In genomic region chr7:139654270-139655181, GRCh38 we compare ENCODE assay signal across 20 cellular contexts.
DNase-seq lines count a peak whose midpoint lies in the region; ATAC-seq and TF ChIP-seq lines count a peak whose summit lies in the region.
"Had no signal": no experiment of that assay in that cellular context is flagged by ENCODE, and none has a peak within 500 bp of the region (broad histone marks: within the 10 kb centered on the region; RNA-seq: fewer than 3 reads in every experiment).

No MANE protein-coding gene starts in this region.

- no peak overlapping the region for H3K4me2 ChIP-seq in osteoblast (ENCODE audit: insufficient read depth, low read length)

- peaks cover 11% of the 10 kb centered on the region for H4K20me1 ChIP-seq in osteoblast (ENCODE audit: insufficient read depth, low read length)

- peak overlapping the region; percentile 51 for H3K27ac Mint-ChIP-seq in T-helper 17 cell

- H3K4me3 ChIP-seq in ACC112 (ENCODE audit: low read depth, low read length): no peak overlapping the region
- H3K4me3 ChIP-seq in osteoblast (ENCODE audit: insufficient read depth, low read length): no peak overlapping the region
- H3K4me3 ChIP-seq: prostate gland, uterus had no signal

- H3K27me3 Mint-ChIP-seq in T-helper 17 cell: no peaks in the 10 kb centered on the region
- H3K27me3 Mint-ChIP-seq: activated B cell treated with CpG ODN at 0.5 μM for 24 hours had no signal

- peaks cover 26% of the 10 kb centered on the region for H3K4me1 Mint-ChIP-seq in T-helper 17 cell

- DNase-seq in T-helper 17 cell (no peak), iris pigment epithelial cell (ENCODE audit: low read depth) (peak; percentile 46), osteoblast (ENCODE audit: insufficient read length, low spot score, missing footprints) (no peak), AG08396 (ENCODE audit: low spot score) (no peak), medulla oblongata (ENCODE audit: extremely low spot score) (no peak)
- DNase-seq in activated CD4-positive, alpha-beta T cell treated with anti-CD3 and anti-CD28 coated beads for 48 hours: no peak
- DNase-seq: activated B cell treated with CpG ODN at 0.5 μM for 24 hours; activated effector memory CD4-positive, alpha-beta T cell treated with Interleukin-2 at 50 U/mL for 16 hours; aorta; Calu3; dermis blood vessel endothelial cell; Karpas-422; kidney glomerular epithelial cell; stimulated activated naive CD4-positive, alpha-beta T cell; T-helper 1 cell; uterus had no signal

- H3K36me3 ChIP-seq in ACC112 (ENCODE audit: insufficient read depth, low read length) (peaks cover 11% of the 10 kb centered on the region; the same call in 1 of the 2 replicates), osteoblast (ENCODE audit: insufficient read depth, low read length) (peaks cover 11% of the 10 kb centered on the region)
- H3K36me3 ChIP-seq: prostate gland, uterus had no signal

- ATAC-seq in T-helper 17 cell: no peak
- no peak for ATAC-seq in GM19324 (IDR thresholded peaks at IDR 0.05; ENCODE audit: low FRiP score, unreplicated experiment)
- ATAC-seq: esophagus mucosa had no signal

- peaks cover 7% of the 10 kb centered on the region for H3K36me3 Mint-ChIP-seq in T-helper 17 cell (ENCODE audit: low read depth)

- no peak overlapping the region for H3K4me3 Mint-ChIP-seq in T-helper 17 cell
- H3K4me3 Mint-ChIP-seq: activated B cell treated with CpG ODN at 0.5 μM for 24 hours had no signal

- H3K4me1 ChIP-seq in ACC112 (ENCODE audit: control insufficient read depth, insufficient read depth, low read length, unreplicated experiment) (peaks cover 66% of the 10 kb centered on the region), osteoblast (ENCODE audit: insufficient read depth, low read length) (peaks cover 34% of the 10 kb centered on the region)

- no peak for TF ChIP-seq CTCF in osteoblast (IDR thresholded peaks at IDR 0.05; ENCODE audit: extremely low read depth, low read depth, low read length)

- H3K79me2 ChIP-seq in ACC112 (ENCODE audit: control insufficient read depth, insufficient read depth, low read length, unreplicated experiment) (peaks cover 90% of the 10 kb centered on the region), osteoblast (ENCODE audit: insufficient read depth, low read length) (peaks cover 83% of the 10 kb centered on the region)

- H2AFZ ChIP-seq in ACC112 (ENCODE audit: low read length, unreplicated experiment): no peak overlapping the region
- no peak overlapping the region for H2AFZ ChIP-seq in osteoblast (ENCODE audit: low read length)

- H3K9me3 ChIP-seq in T-helper 17 cell (ENCODE audit: control insufficient read depth, low read length, poor library complexity, severe bottlenecking): no peaks in the 10 kb centered on the region
- H3K9me3 ChIP-seq in osteoblast (ENCODE audit: low read depth, low read length): no peaks in the 10 kb centered on the region
- H3K9me3 ChIP-seq: prostate gland, uterus had no signal

- H3K27ac ChIP-seq in ACC112 (ENCODE audit: low read depth, low read length) (peak overlapping the region; percentile 55), osteoblast (ENCODE audit: low read depth, low read length) (peak overlapping the region; percentile 15)
- H3K27ac ChIP-seq: uterus had no signal

- H3K27me3 ChIP-seq in ACC112 (ENCODE audit: insufficient read depth, low read length) (no peaks in the 10 kb centered on the region), osteoblast (ENCODE audit: insufficient read depth, low read length) (no peaks in the 10 kb centered on the region)
- H3K27me3 ChIP-seq: uterus had no signal
